Comparison of ENCODE assay signal across 9 cellular contexts in the genomic region with DNA sequence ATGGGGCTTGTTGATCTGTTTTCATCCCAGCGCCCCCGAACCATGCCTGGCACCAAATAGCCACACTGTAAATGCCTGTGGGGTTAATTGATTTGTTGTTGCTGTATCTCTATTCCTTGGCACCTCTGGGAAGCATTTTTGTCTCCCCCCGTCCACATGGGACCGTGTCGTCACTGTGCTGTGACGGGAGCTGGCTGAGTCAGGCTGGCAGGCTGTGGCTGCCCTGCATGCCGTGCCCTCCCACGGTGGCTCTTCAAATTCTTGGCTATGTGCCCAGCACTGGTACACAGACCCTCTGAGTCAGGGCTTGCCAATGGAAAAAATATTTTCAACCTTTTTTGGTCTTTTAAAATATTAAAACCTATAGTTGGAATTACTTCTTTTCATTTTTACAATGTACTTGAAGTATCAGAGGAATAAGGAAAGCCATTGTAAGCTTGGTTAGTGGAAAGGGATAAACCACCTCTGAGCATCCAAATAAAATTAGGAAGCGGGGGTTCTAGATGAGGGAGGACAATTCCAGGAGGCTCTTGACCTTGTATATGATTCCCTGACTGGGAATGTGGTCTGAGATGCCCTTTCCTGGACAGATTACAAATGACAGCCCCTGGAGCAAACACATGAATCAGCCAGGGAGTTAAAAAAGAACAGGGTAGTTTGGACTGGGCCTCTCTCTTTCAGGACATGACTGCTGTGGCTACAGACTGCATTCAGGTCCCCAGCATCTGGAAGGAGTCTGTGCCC. TPM values are rescaled to one million over a fixed set of nuclear protein-coding genes. Genes with fewer than 3 reads are reported as not detected.
DNase-seq lines count a peak whose midpoint lies in the region; ATAC-seq, FAIRE-seq and TF ChIP-seq lines count a peak whose summit lies in the region.
"Had no signal": no experiment of that assay in that cellular context is flagged by ENCODE, and none has a peak within 500 bp of the region (broad histone marks: within the 10 kb centered on the region; RNA-seq: fewer than 3 reads in every experiment).

No MANE protein-coding gene starts in this region.

- H3K4me1 ChIP-seq in astrocyte (ENCODE audit: insufficient read depth, low read length), result peaks cover 28% of the 10 kb centered on the region
- peaks cover 11 to 23% of the 10 kb centered on the region in 2 donors for H3K4me1 ChIP-seq in kidney (ENCODE audit: control insufficient read depth in 1 of 2, insufficient read depth in 1 of 2, low read depth in 1 of 2, low read length in 2 of 2)

- H3K4me2 ChIP-seq in astrocyte (ENCODE audit: low read length), result peak overlapping the region; percentile 71

- peak overlapping the region; percentile 4 for H2AFZ ChIP-seq in astrocyte (ENCODE audit: low read depth, low read length)

- H3K9ac ChIP-seq in astrocyte (ENCODE audit: low read length) (peak overlapping the region; percentile 65), kidney (ENCODE audit: low read length in 2 of 2) (peak overlapping the region in 1 of 2 donors; percentile 14)

- no peak for ATAC-seq in GM18870 (IDR thresholded peaks at IDR 0.05; ENCODE audit: unreplicated experiment)

- TF ChIP-seq CTCF in astrocyte (IDR thresholded peaks at IDR 0.05; ENCODE audit: insufficient read depth, low read depth, low read length) (no peak), kidney (IDR thresholded peaks at IDR 0.05; ENCODE audit: borderline replicate concordance, extremely low read depth, insufficient read depth) (no peak), GM13976 (IDR thresholded peaks at IDR 0.05; ENCODE audit: borderline replicate concordance, control extremely low read depth, extremely low read depth, insufficient read depth, missing control alignments) (no peak)

- H3K27ac ChIP-seq in astrocyte (ENCODE audit: low read depth, low read length), result peak overlapping the region; percentile 84
- peak overlapping the region in 1 of 2 donors; percentile 58 for H3K27ac ChIP-seq in kidney (ENCODE audit: low read depth in 2 of 2, low read length in 2 of 2)
- H3K27ac ChIP-seq: HL-60 had no signal

- peaks cover 29% of the 10 kb centered on the region for H3K4me1 Mint-ChIP-seq in astrocyte (ENCODE audit: low read depth, unreplicated experiment)

- intact Hi-C loops in kidney (cut with DNase I), result no loop called here

- no peaks in the 10 kb centered on the region for H4K20me1 ChIP-seq in astrocyte (ENCODE audit: insufficient read depth, low read length)

- no peak overlapping the region for H3K4me3 ChIP-seq in astrocyte (ENCODE audit: insufficient read depth, low read depth, low read length)
- no peak overlapping the region for H3K4me3 ChIP-seq in kidney (ENCODE audit: low read length in 2 of 2)

- no peaks in the 10 kb centered on the region for H3K27me3 ChIP-seq in astrocyte (ENCODE audit: insufficient read depth, low read length)

- peaks cover 15% of the 10 kb centered on the region for H3K9me3 Mint-ChIP-seq in astrocyte (ENCODE audit: unreplicated experiment)

- peak; percentile 79 for DNase-seq in ELR (ENCODE audit: low read depth)
- peak; percentile 75 for DNase-seq in NCI-H69 (lab: John Stamatoyannopoulos, UW)
- peak; percentile 67 for DNase-seq in astrocyte (ENCODE audit: low read depth)
- DNase-seq in kidney, result peak; percentile 84
- peak; percentile 61 for DNase-seq in stimulated activated CD8-positive, alpha-beta memory T cell treated with anti-CD3 and anti-CD28 coated beads, Interleukin-12 subunit alpha, Interleukin-12 subunit beta, amount 100 ng/mL, for 4 hours (ENCODE audit: low read depth)
- DNase-seq in NCI-H187 treated with DMSO at 0.1 percent for 48 hours (lab: John Stamatoyannopoulos, UW), result no peak
- no peak for DNase-seq in GM13976 (ENCODE audit: low spot score)

- FAIRE-seq in astrocyte (lab: Jason Lieb, UNC) (no peak), kidney (lab: Jason Lieb, UNC) (no peak)

- peaks cover 2% of the 10 kb centered on the region for H3K79me2 ChIP-seq in astrocyte (ENCODE audit: insufficient read depth, low read length)

- in situ Hi-C loops in GM13976 (cut with MboI; ENCODE audit: low sequenced_read_pairs, unreplicated experiment), result no loop called here

- H3K27ac Mint-ChIP-seq in astrocyte (ENCODE audit: unreplicated experiment), result peak overlapping the region; percentile 83

- H3K4me3 Mint-ChIP-seq in astrocyte (ENCODE audit: unreplicated experiment), result peak overlapping the region; percentile 47

- no peaks in the 10 kb centered on the region for H3K27me3 Mint-ChIP-seq in astrocyte (ENCODE audit: low read depth, unreplicated experiment)

- no peaks in the 10 kb centered on the region for H3K9me3 ChIP-seq in astrocyte (ENCODE audit: insufficient read depth, low read depth, low read length)
- H3K9me3 ChIP-seq in kidney (ENCODE audit: control insufficient read depth in 1 of 2, low read length in 2 of 2), result peaks cover 0 to 14% of the 10 kb centered on the region in 2 donors

- no peaks in the 10 kb centered on the region for H3K36me3 ChIP-seq in astrocyte (ENCODE audit: insufficient read depth, low read length)
- H3K36me3 ChIP-seq in kidney (ENCODE audit: control insufficient read depth in 1 of 2, insufficient read depth in 2 of 2, low read length in 2 of 2), result no peaks in the 10 kb centered on the region

- peaks cover 12% of the 10 kb centered on the region for H3K36me3 Mint-ChIP-seq in astrocyte (ENCODE audit: low read depth, unreplicated experiment)

RNA-seq across cellular contexts. Expression of gene DGKD, which starts 59.4 kb away (rescaled TPM):
- total RNA-seq in astrocyte (17.7 and 18.1 TPM in 2 replicates), kidney (32.3 TPM)
- 2.6 TPM for polyA plus RNA-seq in kidney (ENCODE audit: insufficient read depth, low read depth, low replicate concordance)

Comparison
In these comparisons a context has a peak if more than half of its experiments do, and no peak if none do; other contexts are left out.
1. DNase-seq: peak in ELR (single experiment), NCI-H69 (single experiment), astrocyte (single experiment), kidney (single experiment) and stimulated activated CD8-positive, alpha-beta memory T cell treated with anti-CD3 and anti-CD28 coated beads, Interleukin-12 subunit alpha, Interleukin-12 subunit beta, amount 100 ng/mL, for 4 hours (single experiment); none in NCI-H187 treated with DMSO at 0.1 percent for 48 hours (single experiment) and GM13976 (single experiment).